11 cellular contexts compared by ENCODE assay signal in genomic region chr20:44861547-44862006, GRCh38. TPM values are rescaled to one million over a fixed set of nuclear protein-coding genes. Genes with fewer than 3 reads are reported as not detected.
DNase-seq lines count a peak whose midpoint lies in the region; TF ChIP-seq lines count a peak whose summit lies in the region.
"Had no signal": no experiment of that assay in that cellular context is flagged by ENCODE, and none has a peak within 500 bp of the region (broad histone marks: within the 10 kb centered on the region; RNA-seq: fewer than 3 reads in every experiment).

No MANE protein-coding gene starts in this region.

- in situ Hi-C loops in brain microvascular endothelial cell (cut with HindIII; ENCODE audit: low pct_ligation_motif_present, low sequenced_read_pairs), result no loop called here

- TF ChIP-seq POLR2A in uterus (IDR thresholded peaks at IDR 0.05), result no peak

- H3K4me1 ChIP-seq in uterus, result peaks cover 5 to 17% of the 10 kb centered on the region in 2 donors

- H3K4me3 ChIP-seq in brain microvascular endothelial cell (ENCODE audit: low read depth, low read length) (no peak overlapping the region), uterus (no peak overlapping the region)

- no peaks in the 10 kb centered on the region for H3K36me3 Mint-ChIP-seq in immature natural killer cell

- intact Hi-C loops in uterus (cut with DNase I; ENCODE audit: low total_unique reads), result loop anchor here (10.0 kb wide), 1 partner anchor 117 kb away; the partner anchor contains the start of gene KCNK15

- peaks cover 0 to 8% (median 5%) of the 10 kb centered on the region in 3 donors for H3K27me3 Mint-ChIP-seq in immature natural killer cell (ENCODE audit: low read depth in 3 of 3)
- H3K27me3 Mint-ChIP-seq: activated CD4-positive, alpha-beta memory T cell treated with anti-CD3 and anti-CD28 coated beads, Interleukin-2, amount 10 ng/mL, durations not matched to agents 7 days and 5 days had no signal

- H3K4me3 Mint-ChIP-seq in immature natural killer cell, result no peak overlapping the region
- H3K4me3 Mint-ChIP-seq: activated CD4-positive, alpha-beta memory T cell treated with anti-CD3 and anti-CD28 coated beads, Interleukin-2, amount 10 ng/mL, durations not matched to agents 7 days and 5 days had no signal

- no peaks in the 10 kb centered on the region for H3K9me3 ChIP-seq in uterus

- H3K27ac ChIP-seq in brain microvascular endothelial cell (no peak overlapping the region), uterus (peak overlapping the region; percentile 60 to 76)
- H3K27ac ChIP-seq: 22Rv1 had no signal

- TF ChIP-seq CTCF in brain microvascular endothelial cell (IDR thresholded peaks at IDR 0.05; ENCODE audit: low read depth, low read length, missing control alignments) (no peak), uterus (IDR thresholded peaks at IDR 0.05) (no peak)

- H3K27me3 ChIP-seq in brain microvascular endothelial cell (replicated peaks) (peaks cover 1% of the 10 kb centered on the region), uterus (no peaks in the 10 kb centered on the region)

- H3K9me3 Mint-ChIP-seq in immature natural killer cell, result peaks cover 0 to 1% (median 0%) of the 10 kb centered on the region in 6 donors

- DNase-seq in DMS 273 (lab: John Stamatoyannopoulos, UW; ENCODE audit: unreplicated experiment) (peak; percentile 18), DMS 273 treated with DMSO at 0.1 percent for 48 hours (lab: John Stamatoyannopoulos, UW) (no peak), brain microvascular endothelial cell (peak; percentile 16), kidney glomerular epithelial cell (lab: John Stamatoyannopoulos, UW) (peak; percentile 33), uterus (peak; percentile 51 to 53), GM19238 (ENCODE audit: insufficient read length, low spot score) (no peak), immature natural killer cell (no peak), NCI-H524 treated with DMSO at 0.1 percent for 48 hours (lab: John Stamatoyannopoulos, UW) (no peak)
- DNase-seq: activated CD4-positive, alpha-beta memory T cell treated with anti-CD3 and anti-CD28 coated beads, Interleukin-2, amount 10 ng/mL, durations not matched to agents 7 days and 5 days; SHP77 treated with DMSO at 0.1 percent for 48 hours had no signal

- no peak overlapping the region for H3K27ac Mint-ChIP-seq in immature natural killer cell
- H3K27ac Mint-ChIP-seq: activated CD4-positive, alpha-beta memory T cell treated with anti-CD3 and anti-CD28 coated beads, Interleukin-2, amount 10 ng/mL, durations not matched to agents 7 days and 5 days had no signal

- H3K36me3 ChIP-seq in brain microvascular endothelial cell (replicated peaks) (no peaks in the 10 kb centered on the region), uterus (no peaks in the 10 kb centered on the region)

- H3K4me1 Mint-ChIP-seq in immature natural killer cell, result peaks cover 2 to 7% of the 10 kb centered on the region in 2 donors

RNA-seq across cellular contexts. Expression of gene YWHAB, which starts 23.9 kb away (rescaled TPM):
- total RNA-seq in uterus, result 100 to 1,000 TPM in 2 of 4 donors, 10 to 100 TPM in 2; 54.3 to 131 (median 108) TPM
- polyA plus RNA-seq in immature natural killer cell, result 100 to 1,000 TPM; 541 to 648 (median 556) TPM

RNA-seq across cellular contexts. Expression of gene PABPC1L, which starts 48.3 kb away (rescaled TPM):
- total RNA-seq in uterus, result 10 to 100 TPM in 2 of 4 donors, under 1 TPM in 1, not detected in 1; 0.59 to 17.3 (median 12.9) TPM
- polyA plus RNA-seq in immature natural killer cell, result under 1 TPM in 1 of 3 donors, not detected in 2; 0.99 TPM

RNA-seq across cellular contexts. Expression of gene RIMS4, which starts 51.2 kb away (rescaled TPM):
- 1 to 10 TPM in 1 of 4 donors, under 1 TPM in 3; 0.26 to 5.3 (median 0.61) TPM for total RNA-seq in uterus
- not detected for polyA plus RNA-seq in immature natural killer cell
- total RNA-seq: activated CD4-positive, alpha-beta memory T cell treated with anti-CD3 and anti-CD28 coated beads, Interleukin-2, amount 10 ng/mL, durations not matched to agents 7 days and 5 days had no signal

Comparison
In these comparisons a context has a peak if more than half of its experiments do, and no peak if none do; other contexts are left out.
1. DNase-seq: peak in DMS 273 (single experiment), brain microvascular endothelial cell (single experiment), kidney glomerular epithelial cell (single experiment) and uterus (2 of 2); none in DMS 273 treated with DMSO at 0.1 percent for 48 hours (single experiment), GM19238 (single experiment), immature natural killer cell (0 of 3) and NCI-H524 treated with DMSO at 0.1 percent for 48 hours (single experiment).